In genomic region chr4:81811562-81812293, GRCh38 we compare ENCODE assay signal across 1 cellular context.
TF ChIP-seq lines count a peak whose summit lies in the region.

No MANE protein-coding gene starts in this region.

TF ChIP-seq in GM23338, 12 proteins besides CTCF, POLR2A, EP300 and RAD21 (continued from another document):
- no peak for TF ChIP-seq ZNF462 (CRISPR knock-in tag; IDR thresholded peaks at IDR 0.05)
- no peak for TF ChIP-seq NANOG (IDR thresholded peaks at IDR 0.05; ENCODE audit: borderline replicate concordance)
- no peak for TF ChIP-seq ETS1 (IDR thresholded peaks at IDR 0.05)
- no peak for TF ChIP-seq EZH2 (IDR thresholded peaks at IDR 0.05; ENCODE audit: low read depth, unreplicated experiment)
- no peak for TF ChIP-seq JUNB (IDR thresholded peaks at IDR 0.05; ENCODE audit: unreplicated experiment)
- TF ChIP-seq EZH2phosphoT487 (IDR thresholded peaks at IDR 0.05; ENCODE audit: unreplicated experiment): no peak
- TF ChIP-seq POLR2AphosphoS5 (IDR thresholded peaks at IDR 0.05; ENCODE audit: low read depth): no peak
- TF ChIP-seq CREB1 (CRISPR knock-in tag; IDR thresholded peaks at IDR 0.05; ENCODE audit: low read depth): no peak
- TF ChIP-seq REST (IDR thresholded peaks at IDR 0.05; ENCODE audit: unreplicated experiment): no peak
- no peak for TF ChIP-seq STAT1 (IDR thresholded peaks at IDR 0.05; ENCODE audit: unreplicated experiment)
